21 cellular contexts compared by ENCODE assay signal in the genomic region with DNA sequence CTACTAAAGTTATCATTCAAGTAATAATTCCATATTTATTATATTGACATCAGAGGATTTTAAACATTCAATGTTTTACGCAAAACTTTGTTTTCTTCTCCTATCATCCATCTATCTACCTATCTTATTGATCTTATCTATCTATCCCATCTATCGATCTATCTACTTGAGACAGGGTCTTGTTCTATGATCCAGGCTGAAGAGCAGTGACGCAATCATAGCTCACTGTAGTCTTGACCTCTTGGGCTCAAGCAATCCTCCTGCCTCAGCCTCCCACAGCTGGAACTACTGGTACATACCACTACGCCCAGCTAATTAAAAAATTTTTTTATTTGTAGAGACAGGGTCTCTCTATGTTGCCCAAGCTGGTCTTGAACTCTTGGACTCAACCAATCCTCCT. TPM values are rescaled to one million over a fixed set of nuclear protein-coding genes. Genes with fewer than 3 reads are reported as not detected.
DNase-seq lines count a peak whose midpoint lies in the region; ATAC-seq, FAIRE-seq and TF ChIP-seq lines count a peak whose summit lies in the region.
"Had no signal": no experiment of that assay in that cellular context is flagged by ENCODE, and none has a peak within 500 bp of the region (broad histone marks: within the 10 kb centered on the region; RNA-seq: fewer than 3 reads in every experiment).

No MANE protein-coding gene starts in this region.

- H3K27me3 ChIP-seq in HepG2 (ENCODE audit: control insufficient read depth in 1 of 2, insufficient read depth in 2 of 2, low read length in 2 of 2) (no peaks in the 10 kb centered on the region), right lobe of liver (no peaks in the 10 kb centered on the region), K562 (ENCODE audit: control insufficient read depth in 2 of 2, insufficient read depth in 2 of 2, low read length in 2 of 2) (no peaks in the 10 kb centered on the region), pancreas (no peaks in the 10 kb centered on the region), vagina (no peaks in the 10 kb centered on the region)
- H3K27me3 ChIP-seq: BLaER1 treated with 17β-estradiol and CSF1 and Interleukin-3, amounts not matched to agents 10 nM and 100 nM had no signal

- WGBS in HepG2 (ENCODE audit: low lambda C conversion rate): 95% methylated on average over 4 of the region's 4 CpGs
- 93% methylated on average over 4 of the region's 4 CpGs for WGBS in right lobe of liver (ENCODE audit: insufficient coverage, low coverage, low lambda C conversion rate, missing lambda C conversion rate)
- 86% methylated on average over 4 of the region's 4 CpGs for WGBS in K562 (ENCODE audit: insufficient coverage, low coverage, missing lambda C conversion rate)
- WGBS in pancreas, 2 donors: 94 to 96% methylated on average over 4 of the region's 4 CpGs

- TF ChIP-seq RAD21 in HepG2 (CRISPR knock-in tag; IDR thresholded peaks at IDR 0.05) (no peak), Ishikawa (IDR thresholded peaks at IDR 0.05; ENCODE audit: low read depth) (no peak), K562 (CRISPR knock-in tag; conservative IDR thresholded peaks at IDR 0.05 in 1 of 2, IDR thresholded peaks at IDR 0.05 in 1 of 2) (no peak)

- peaks cover 4% of the 10 kb centered on the region; the same call in 1 of the 2 replicates for H3K9me3 ChIP-seq in HepG2 (ENCODE audit: low read length)
- H3K9me3 ChIP-seq in right lobe of liver: peaks cover 0 to 4% (median 0%) of the 10 kb centered on the region in 4 donors
- H3K9me3 ChIP-seq in K562 (replicated peaks; ENCODE audit: control insufficient read depth, insufficient read depth, low read depth, low read length): no peaks in the 10 kb centered on the region
- H3K9me3 ChIP-seq in pancreas: no peaks in the 10 kb centered on the region
- H3K9me3 ChIP-seq in vagina: no peaks in the 10 kb centered on the region

- TF ChIP-seq CTCF in HepG2 (CRISPR knock-in tag; IDR thresholded peaks at IDR 0.05): no peak
- TF ChIP-seq CTCF in right lobe of liver (IDR thresholded peaks at IDR 0.05): no peak
- TF ChIP-seq CTCF in K562 (IDR thresholded peaks at IDR 0.05 in 2 of 3, conservative IDR thresholded peaks at IDR 0.05 in 1 of 3; ENCODE audit: insufficient read depth in 2 of 3, low read depth in 1 of 3, low read length in 3 of 3): no peak
- TF ChIP-seq CTCF in pancreas (IDR thresholded peaks at IDR 0.05): no peak
- TF ChIP-seq CTCF in vagina (IDR thresholded peaks at IDR 0.05): no peak

- H2AFZ ChIP-seq in HepG2 (ENCODE audit: low read length): no peak overlapping the region
- H2AFZ ChIP-seq in K562 (ENCODE audit: low read depth, low read length): no peak overlapping the region

- TF ChIP-seq POLR2A in HepG2 (IDR thresholded peaks at IDR 0.05; ENCODE audit: insufficient read depth in 1 of 2, low read depth in 2 of 2, low read length in 2 of 2) (no peak), right lobe of liver (IDR thresholded peaks at IDR 0.05) (no peak), K562 (conservative IDR thresholded peaks at IDR 0.05) (no peak), vagina (IDR thresholded peaks at IDR 0.05) (no peak)

- no peaks in the 10 kb centered on the region for H3K4me1 ChIP-seq in HepG2 (ENCODE audit: insufficient read depth, low read length)
- no peaks in the 10 kb centered on the region for H3K4me1 ChIP-seq in right lobe of liver
- H3K4me1 ChIP-seq in K562 (replicated peaks in 1 of 2; ENCODE audit: control insufficient read depth in 2 of 2, insufficient read depth in 2 of 2, low read length in 2 of 2): no peaks in the 10 kb centered on the region
- H3K4me1 ChIP-seq in pancreas: no peaks in the 10 kb centered on the region
- H3K4me1 ChIP-seq in vagina: no peaks in the 10 kb centered on the region
- H3K4me1 ChIP-seq: A549, Caco-2 had no signal

- peaks cover 0 to 4% of the 10 kb centered on the region in 2 experiments; a peak in 1 of 5 replicates for H3K36me3 ChIP-seq in HepG2 (replicated peaks in 1 of 2; ENCODE audit: control insufficient read depth in 1 of 2, insufficient read depth in 2 of 2, low read length in 2 of 2)
- peaks cover 0 to 10% (median 0%) of the 10 kb centered on the region in 4 donors for H3K36me3 ChIP-seq in right lobe of liver
- H3K36me3 ChIP-seq in K562 (ENCODE audit: control insufficient read depth, insufficient read depth, low read length): peaks cover 2% of the 10 kb centered on the region; the same call in 1 of the 3 replicates
- no peaks in the 10 kb centered on the region for H3K36me3 ChIP-seq in pancreas
- H3K36me3 ChIP-seq in vagina: no peaks in the 10 kb centered on the region

- no TSS peak for BruUV-seq in HepG2 (replicated peaks; lab: Mats Ljungman, UMichigan)
- no TSS peak for BruUV-seq in K562 (replicated peaks; lab: Mats Ljungman, UMichigan)

- TF ChIP-seq EP300 in HepG2 (IDR thresholded peaks at IDR 0.05; ENCODE audit: low read depth in 2 of 2, low read length in 2 of 2) (no peak), HepG2 (CRISPR knock-in tag; IDR thresholded peaks at IDR 0.05; ENCODE audit: borderline replicate concordance) (no peak), Ishikawa (IDR thresholded peaks at IDR 0.05; ENCODE audit: borderline replicate concordance) (no peak), K562 (IDR thresholded peaks at IDR 0.05; ENCODE audit: low read length) (no peak)

- H3K4me3 ChIP-seq in HepG2 (replicated peaks in 1 of 3; ENCODE audit: insufficient read depth in 1 of 3, low read depth in 2 of 3, low read length in 3 of 3) (no peak overlapping the region), right lobe of liver (no peak overlapping the region), K562 (no peak overlapping the region), pancreas (no peak overlapping the region), vagina (no peak overlapping the region)
- H3K4me3 ChIP-seq: A549; BLaER1 treated with 17β-estradiol and CSF1 and Interleukin-3, amounts not matched to agents 10 nM and 100 nM had no signal

- FAIRE-seq in HepG2 (lab: Jason Lieb, UNC) (peak; percentile 12), K562 (lab: Jason Lieb, UNC) (peak; percentile 35), pancreas (lab: Jason Lieb, UNC) (peak; percentile 26)
- FAIRE-seq: A549, D721Med, GM12891 had no signal

- POLR2A ChIA-PET in HepG2 (lab: Yijun Ruan, JAX) (no interaction called here), K562 (lab: Yijun Ruan, JAX) (no interaction called here)

- DNase-seq in HepG2 (ENCODE audit: low spot score): no peak
- no peak for DNase-seq in right lobe of liver
- DNase-seq in K562 (ENCODE audit: extremely low read depth in 1 of 4, low spot score in 3 of 4): no peak
- DNase-seq in pancreas: no peak
- no peak for DNase-seq in vagina (ENCODE audit: extremely low spot score in 2 of 2)
- DNase-seq in ACHN: no peak
- DNase-seq: AML-193; Caco-2; Calu3; CD4-positive, alpha-beta T cell; CD8-positive, alpha-beta T cell; DMS79 treated with DMSO at 0.1 percent for 48 hours; GF-D8 had no signal

- H3K79me2 ChIP-seq in HepG2 (ENCODE audit: insufficient read depth, low read length) (peaks cover 20% of the 10 kb centered on the region), K562 (ENCODE audit: control insufficient read depth, insufficient read depth, low read length) (peaks cover under 1% of the 10 kb centered on the region; the same call in 2 of the 3 replicates)

- in situ Hi-C loops in HepG2 (cut with HindIII; ENCODE audit: extremely low pct_ligation_motif_present, low pct_unique_long_range_greater_than_20kb) (no loop called here), K562 (cut with MboI) (no loop called here), ACHN (cut with HindIII; ENCODE audit: low pct_ligation_motif_present, low pct_unique_long_range_greater_than_20kb, low sequenced_read_pairs) (no loop called here)

- ATAC-seq in HepG2 (no peak), right lobe of liver (no peak), K562 (no peak), pancreas (no peak), HG03432 (IDR thresholded peaks at IDR 0.05; ENCODE audit: unreplicated experiment) (no peak)
- ATAC-seq: A549; CD8-positive, alpha-beta T cell had no signal

- H3K27ac ChIP-seq in HepG2 (ENCODE audit: extremely low read length, insufficient read depth, low read length) (no peak overlapping the region), right lobe of liver (no peak overlapping the region), K562 (ENCODE audit: extremely low read depth, low read depth, low read length) (no peak overlapping the region), pancreas (no peak overlapping the region), vagina (no peak overlapping the region)
- H3K27ac ChIP-seq: 22Rv1; A549; BLaER1 treated with 17β-estradiol and CSF1 and Interleukin-3, amounts not matched to agents 10 nM and 100 nM; C4-2B had no signal

- H3K4me2 ChIP-seq in HepG2 (ENCODE audit: low read depth, low read length) (no peak overlapping the region), K562 (ENCODE audit: insufficient read depth, low read length) (no peak overlapping the region)
- H3K4me2 ChIP-seq: A549; BLaER1 treated with 17β-estradiol and CSF1 and Interleukin-3, amounts not matched to agents 10 nM and 100 nM had no signal

- intact Hi-C loops in HepG2 (cut with micrococcal nuclease; ENCODE audit: unreplicated experiment): no loop called here
- intact Hi-C loops in right lobe of liver (cut with DNase I): no loop called here
- intact Hi-C loops in K562 (cut with micrococcal nuclease): no loop called here
- intact Hi-C loops in pancreas (cut with DNase I): no loop called here
- intact Hi-C loops in vagina (cut with DNase I): no loop called here

- no peaks in the 10 kb centered on the region for H3K9me1 ChIP-seq in K562 (ENCODE audit: control insufficient read depth, insufficient read depth, low read length)

- H3K9ac ChIP-seq in HepG2 (ENCODE audit: insufficient read depth, low read depth, low read length) (no peak overlapping the region), K562 (ENCODE audit: insufficient read depth in 1 of 2, low read depth in 2 of 2, low read length in 2 of 2) (no peak overlapping the region)
- H3K9ac ChIP-seq: BLaER1 treated with 17β-estradiol and CSF1 and Interleukin-3, amounts not matched to agents 10 nM and 100 nM had no signal

- H4K20me1 ChIP-seq in HepG2 (ENCODE audit: insufficient read depth, low read length) (no peaks in the 10 kb centered on the region), K562 (replicated peaks; ENCODE audit: control insufficient read depth, insufficient read depth, low read length) (no peaks in the 10 kb centered on the region)

- CTCF ChIA-PET in HepG2 (lab: Yijun Ruan, JAX; ENCODE audit: low intra/inter-chr PET ratio, low total read pairs): no interaction called here
- CTCF ChIA-PET in K562 (lab: Yijun Ruan, JAX; ENCODE audit: low intra/inter-chr PET ratio): no interaction called here

RNA-seq across cellular contexts. Expression of a gene that starts 27.4 kb away (rescaled TPM):
- 23.5 and 30.4 TPM in 2 replicates for total RNA-seq in HepG2 (2016; rRNA removed; fragmentation: Illumina TruSeq; extraction: Trizol)
- 40.4 and 43.0 TPM in 2 replicates for total RNA-seq in HepG2 (2016; cell fraction: cytosol; rRNA removed; fragmentation: Illumina TruSeq; extraction: Trizol; ENCODE audit: low read depth)
- total RNA-seq in HepG2 (2016; cell fraction: insoluble cytoplasmic fraction; rRNA removed; fragmentation: Illumina TruSeq; extraction: Trizol): 23.3 and 26.1 TPM in 2 replicates
- total RNA-seq in HepG2 (2016; cell fraction: membrane; rRNA removed; fragmentation: Illumina TruSeq; extraction: Trizol): 27.6 and 36.6 TPM in 2 replicates
- total RNA-seq in HepG2 (2016; cell fraction: nucleus; rRNA removed; fragmentation: Illumina TruSeq; extraction: Trizol): 41.5 and 45.5 TPM in 2 replicates
- 2.7 and 3.1 TPM in 2 replicates for polyA plus RNA-seq in HepG2 (2011; rRNA removed)
- polyA plus RNA-seq in HepG2 (2011; cell fraction: cytosol; rRNA removed): 1.2 and 2.2 TPM in 2 replicates
- polyA plus RNA-seq in HepG2 (2011; cell fraction: nucleus; rRNA removed): 7.9 and 8.7 TPM in 2 replicates
- polyA plus RNA-seq in HepG2 (2012): 13.9 and 16.3 TPM in 2 replicates
- 0.78 and 0.80 TPM in 2 replicates for polyA plus RNA-seq in HepG2 (2016; cell fraction: cytosol; fragmentation: Illumina TruSeq; extraction: Trizol; ENCODE audit: low read depth)
- polyA plus RNA-seq in HepG2 (2016; cell fraction: insoluble cytoplasmic fraction; fragmentation: Illumina TruSeq; extraction: Trizol; ENCODE audit: low read depth): 23.6 and 23.9 TPM in 2 replicates
- 2.9 and 3.0 TPM in 2 replicates for polyA plus RNA-seq in HepG2 (2016; cell fraction: membrane; fragmentation: Illumina TruSeq; extraction: Trizol; ENCODE audit: low read depth)
- 55.1 and 56.8 TPM in 2 replicates for polyA plus RNA-seq in HepG2 (2016; cell fraction: nucleus; fragmentation: Illumina TruSeq; extraction: Trizol; ENCODE audit: insufficient read depth, low read depth)
- 6.3 and 6.5 TPM in 2 replicates for polyA minus RNA-seq in HepG2 (2011; rRNA and poly(A)+ RNA removed; ENCODE audit: low replicate concordance)
- 5.9 and 8.8 TPM in 2 replicates for polyA minus RNA-seq in HepG2 (2011; cell fraction: cytosol; rRNA and poly(A)+ RNA removed)
- 26.0 and 28.6 TPM in 2 replicates for polyA minus RNA-seq in HepG2 (2011; cell fraction: nucleus; rRNA and poly(A)+ RNA removed)
- 10 to 100 TPM; 20.3 to 52.8 (median 50.3) TPM for total RNA-seq in right lobe of liver
- total RNA-seq in K562 (2011; cell fraction: chromatin; rRNA removed; ENCODE audit: low replicate concordance): 6.8 and 24.7 TPM in 2 replicates
- 4.3 and 5.1 TPM in 2 replicates for total RNA-seq in K562 (2011; cell fraction: nucleolus; rRNA removed)
- 7.4 and 15.3 TPM in 2 replicates for total RNA-seq in K562 (2011; cell fraction: nucleoplasm; rRNA removed)
- 10.4 and 12.3 TPM in 2 replicates for total RNA-seq in K562 (2014; rRNA removed)
- total RNA-seq in K562 (2014; rRNA removed; fragmentation: Illumina TruSeq; extraction: Trizol): 12.1 and 16.4 TPM in 2 replicates
- 14.6 and 16.2 TPM in 2 replicates for total RNA-seq in K562 (2015; rRNA removed; fragmentation: Illumina TruSeq; extraction: Trizol)
- total RNA-seq in K562 (2021): 19.0 and 25.1 TPM in 2 replicates
- 3.4 and 4.9 TPM in 2 replicates for polyA plus RNA-seq in K562 (2011; rRNA removed)
- 1.9 and 2.6 TPM in 2 replicates for polyA plus RNA-seq in K562 (2011; cell fraction: cytosol; rRNA removed)
- polyA plus RNA-seq in K562 (2011; cell fraction: nucleus; rRNA removed): 10.3 and 18.4 TPM in 2 replicates
- 12.7 and 18.4 TPM in 2 replicates for polyA plus RNA-seq in K562 (2012)
- polyA plus RNA-seq in K562 (2014; fragmentation: Illumina TruSeq; extraction: Trizol): 22.8 and 27.6 TPM in 2 replicates
- 1 to 10 TPM; 8.3 to 9.1 TPM for polyA plus RNA-seq in K562 (2014; fragmentation: Nextera tagmentation; extraction: Ambion mirVana)
- polyA plus RNA-seq in K562 (2014; rRNA removed): 9.2 and 16.2 TPM in 2 replicates
- 15.4 TPM in 2 replicates for polyA minus RNA-seq in K562 (2011; rRNA and poly(A)+ RNA removed)
- polyA minus RNA-seq in K562 (2011; cell fraction: cytosol; rRNA and poly(A)+ RNA removed): 4.5 and 4.8 TPM in 2 replicates
- polyA minus RNA-seq in K562 (2011; cell fraction: nucleus; rRNA and poly(A)+ RNA removed): 9.7 and 18.9 TPM in 2 replicates
- 10 to 100 TPM; 13.9 to 24.1 (median 16.2) TPM for total RNA-seq in pancreas
- polyA plus RNA-seq in pancreas: 1 to 10 TPM; 7.6 to 9.1 TPM
- 30.2 TPM for total RNA-seq in vagina
